12 cellular contexts compared by ENCODE assay signal in the genomic region with DNA sequence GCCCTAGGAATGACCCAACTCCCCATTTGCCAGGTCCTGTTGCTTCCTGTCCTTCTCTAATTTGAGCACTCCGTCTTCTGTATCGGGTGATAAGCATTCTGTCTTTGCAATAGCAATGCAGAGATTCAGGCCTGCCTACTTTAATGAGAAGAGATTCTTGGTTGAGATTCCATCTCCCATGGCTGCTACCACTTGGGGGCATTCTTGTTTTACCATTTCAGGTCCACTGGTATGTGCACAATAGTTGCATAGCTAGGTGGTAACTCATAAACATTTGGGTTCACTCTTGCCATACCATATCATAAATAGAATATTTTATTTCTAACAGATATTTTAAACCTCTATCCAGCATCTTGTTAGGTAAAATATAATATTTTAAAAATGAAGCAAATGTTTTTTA. TPM values are rescaled to one million over a fixed set of nuclear protein-coding genes. Genes with fewer than 3 reads are reported as not detected.
A peak's percentile ranks its signal among the peaks of the same experiment; 100 is the strongest.
DNase-seq lines count a peak whose midpoint lies in the region; ATAC-seq and TF ChIP-seq lines count a peak whose summit lies in the region.
"Had no signal": no experiment of that assay in that cellular context is flagged by ENCODE, and none has a peak within 500 bp of the region (broad histone marks: within the 10 kb centered on the region; RNA-seq: fewer than 3 reads in every experiment).

No MANE protein-coding gene starts in this region.

- TF ChIP-seq CTCF in chondrocyte (IDR thresholded peaks at IDR 0.05), result peak; percentile 26

- no peak overlapping the region for H3K27ac Mint-ChIP-seq in activated naive CD4-positive, alpha-beta T cell treated with anti-CD3 and anti-CD28 coated beads, Interleukin-2, amount 10 ng/mL, durations not matched to agents 7 days and 5 days
- H3K27ac Mint-ChIP-seq in chondrocyte (ENCODE audit: unreplicated experiment), result no peak overlapping the region
- H3K27ac Mint-ChIP-seq: activated T-helper 17 cell treated with anti-CD3 and anti-CD28 coated beads, Interleukin-2, amount 50 U/mL, for 72 hours had no signal

- ATAC-seq in GM18498 (IDR thresholded peaks at IDR 0.05; ENCODE audit: unreplicated experiment) (no peak), HG03457 (IDR thresholded peaks at IDR 0.05; ENCODE audit: unreplicated experiment) (no peak)
- ATAC-seq: activated T-helper 17 cell treated with anti-CD3 and anti-CD28 coated beads, Interleukin-2, amount 50 U/mL, for 72 hours; K562 had no signal

- H3K27me3 Mint-ChIP-seq in activated naive CD4-positive, alpha-beta T cell treated with anti-CD3 and anti-CD28 coated beads, Interleukin-2, amount 10 ng/mL, durations not matched to agents 7 days and 5 days, result peaks cover 21% of the 10 kb centered on the region
- peaks cover 12% of the 10 kb centered on the region for H3K27me3 Mint-ChIP-seq in chondrocyte (ENCODE audit: low read depth)

- no peaks in the 10 kb centered on the region for H3K4me1 Mint-ChIP-seq in activated naive CD4-positive, alpha-beta T cell treated with anti-CD3 and anti-CD28 coated beads, Interleukin-2, amount 10 ng/mL, durations not matched to agents 7 days and 5 days
- no peaks in the 10 kb centered on the region for H3K4me1 Mint-ChIP-seq in chondrocyte (ENCODE audit: low read depth)
- H3K4me1 Mint-ChIP-seq: activated T-helper 17 cell treated with anti-CD3 and anti-CD28 coated beads, Interleukin-2, amount 50 U/mL, for 72 hours had no signal

- H3K36me3 Mint-ChIP-seq in activated naive CD4-positive, alpha-beta T cell treated with anti-CD3 and anti-CD28 coated beads, Interleukin-2, amount 10 ng/mL, durations not matched to agents 7 days and 5 days, result no peaks in the 10 kb centered on the region
- H3K36me3 Mint-ChIP-seq in chondrocyte (ENCODE audit: low read depth), result no peaks in the 10 kb centered on the region

- no peak overlapping the region for H3K4me3 Mint-ChIP-seq in activated naive CD4-positive, alpha-beta T cell treated with anti-CD3 and anti-CD28 coated beads, Interleukin-2, amount 10 ng/mL, durations not matched to agents 7 days and 5 days
- no peak overlapping the region for H3K4me3 Mint-ChIP-seq in chondrocyte (ENCODE audit: unreplicated experiment)
- H3K4me3 Mint-ChIP-seq: activated T-helper 17 cell treated with anti-CD3 and anti-CD28 coated beads, Interleukin-2, amount 50 U/mL, for 72 hours had no signal

- peak; percentile 13 for DNase-seq in activated naive CD4-positive, alpha-beta T cell treated with anti-CD3 and anti-CD28 coated beads, Interleukin-2, amount 50 U/mL, for 16 hours
- no peak for DNase-seq in activated naive CD4-positive, alpha-beta T cell treated with anti-CD3 and anti-CD28 coated beads, Interleukin-2, amount 10 ng/mL, durations not matched to agents 7 days and 5 days
- DNase-seq in LoVo (ENCODE audit: low spot score) (peak; percentile 9), chondrocyte (ENCODE audit: low spot score) (no peak), renal cortical epithelial cell (ENCODE audit: low read depth) (peak; percentile 49), putamen (ENCODE audit: low spot score) (no peak)
- DNase-seq: hippocampal formation had no signal

- CTCF ChIA-PET in activated naive CD4-positive, alpha-beta T cell treated with anti-CD3 and anti-CD28 coated beads, Interleukin-2, amount 10 ng/mL, durations not matched to agents 7 days and 5 days (lab: Charles Lee), result interaction anchor here (1.3 to 1.6 kb wide), 2 partner anchors 36 to 62 kb away, joined by 4 to 6 read pairs; no protein-coding TSS in a partner anchor

- H3K9me3 Mint-ChIP-seq in activated naive CD4-positive, alpha-beta T cell treated with anti-CD3 and anti-CD28 coated beads, Interleukin-2, amount 10 ng/mL, durations not matched to agents 7 days and 5 days, result no peaks in the 10 kb centered on the region
- no peaks in the 10 kb centered on the region for H3K9me3 Mint-ChIP-seq in chondrocyte (ENCODE audit: low read depth)
- H3K9me3 Mint-ChIP-seq: activated T-helper 17 cell treated with anti-CD3 and anti-CD28 coated beads, Interleukin-2, amount 50 U/mL, for 72 hours had no signal

RNA-seq across cellular contexts. Expression of a gene that starts 34.4 kb away (rescaled TPM):
- total RNA-seq in chondrocyte (not detected in 3 replicates), renal cortical epithelial cell (0.15 TPM in 1 of 2 replicates, not detected in the other)
- total RNA-seq: K562, mucosa of gallbladder had no signal

Comparison
In these comparisons a context has a peak if more than half of its experiments do, and no peak if none do; other contexts are left out.
1. DNase-seq: peak in activated naive CD4-positive, alpha-beta T cell treated with anti-CD3 and anti-CD28 coated beads, Interleukin-2, amount 50 U/mL, for 16 hours (single experiment), LoVo (single experiment) and renal cortical epithelial cell (single experiment); none in activated naive CD4-positive, alpha-beta T cell treated with anti-CD3 and anti-CD28 coated beads, Interleukin-2, amount 10 ng/mL, durations not matched to agents 7 days and 5 days (single experiment), chondrocyte (single experiment) and putamen (single experiment).